ENCODE assay signal across 8 cellular contexts in the genomic region with DNA sequence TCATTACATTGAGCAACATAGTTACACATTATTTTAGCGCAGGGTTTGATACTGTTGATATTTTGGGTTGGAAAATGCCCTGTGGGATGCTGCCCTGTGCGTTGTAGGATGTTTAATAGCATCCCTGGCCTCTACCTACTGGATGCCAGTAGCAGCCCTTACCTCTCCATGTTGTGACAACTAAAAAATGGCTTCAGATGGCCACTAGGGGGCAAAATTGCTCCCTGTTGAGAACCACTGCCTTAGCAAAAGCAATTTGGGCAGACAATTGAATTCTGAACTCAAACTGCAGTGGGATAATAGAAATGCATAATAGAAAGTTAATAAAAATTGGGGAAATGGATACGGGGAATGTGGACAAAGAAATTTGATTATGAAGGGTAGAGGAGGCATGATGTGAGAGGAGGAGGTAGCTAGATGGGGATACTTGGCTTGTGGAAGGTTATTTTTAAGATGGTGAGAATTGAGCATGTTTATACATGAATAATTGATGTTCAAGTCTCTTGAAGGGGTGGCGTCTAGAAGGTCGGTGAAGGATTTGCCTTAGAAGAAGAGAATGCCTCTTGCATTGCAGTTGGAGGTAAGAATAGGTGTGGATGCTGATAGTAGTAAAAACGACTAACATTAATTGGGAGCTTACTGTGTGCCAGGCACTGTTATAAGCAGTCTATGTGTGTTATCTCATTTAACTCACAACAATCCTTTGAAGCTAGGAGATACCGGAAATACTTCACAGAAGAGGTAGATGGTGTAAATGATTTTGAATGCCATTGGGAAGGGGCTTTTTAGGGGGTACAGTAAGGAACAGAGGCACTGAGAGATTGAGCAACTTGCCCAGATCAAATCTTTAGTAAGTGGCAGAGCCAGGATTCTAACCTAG. TPM values are rescaled to one million over a fixed set of nuclear protein-coding genes. Genes with fewer than 3 reads are reported as not detected.
DNase-seq lines count a peak whose midpoint lies in the region; ATAC-seq, FAIRE-seq and TF ChIP-seq lines count a peak whose summit lies in the region.

No MANE protein-coding gene starts in this region.

- no peaks in the 10 kb centered on the region for H3K9me3 Mint-ChIP-seq in activated CD4-positive, alpha-beta T cell treated with anti-CD3 and anti-CD28 coated beads, Interleukin-2, amount 10 ng/mL, durations not matched to agents 24 days and 14 days
- no peaks in the 10 kb centered on the region for H3K9me3 Mint-ChIP-seq in mesothelial cell of epicardium
- no peaks in the 10 kb centered on the region for H3K9me3 Mint-ChIP-seq in stimulated activated memory B cell treated with anti-CD40 and anti-IgM and Interleukin-4, amounts not matched to agents 10 μg/mL and 1 μg/mL and 100 μg/mL, for 72 hours

- no peak for FAIRE-seq in GM19239 (lab: Jason Lieb, UNC)

- ATAC-seq in stimulated activated memory B cell treated with anti-CD40 and anti-IgM and Interleukin-4, amounts not matched to agents 10 μg/mL and 1 μg/mL and 100 μg/mL, for 72 hours = peak; percentile 58
- no peak for ATAC-seq in HG03039 (IDR thresholded peaks at IDR 0.05; ENCODE audit: unreplicated experiment)

- peak; percentile 92 for TF ChIP-seq CTCF in mesothelial cell of epicardium (IDR thresholded peaks at IDR 0.05; ENCODE audit: unreplicated experiment)

- peaks cover 48% of the 10 kb centered on the region for H3K36me3 Mint-ChIP-seq in activated CD4-positive, alpha-beta T cell treated with anti-CD3 and anti-CD28 coated beads, Interleukin-2, amount 10 ng/mL, durations not matched to agents 24 days and 14 days (ENCODE audit: low read depth)
- peaks cover 23% of the 10 kb centered on the region for H3K36me3 Mint-ChIP-seq in mesothelial cell of epicardium
- peaks cover 65% of the 10 kb centered on the region for H3K36me3 Mint-ChIP-seq in stimulated activated memory B cell treated with anti-CD40 and anti-IgM and Interleukin-4, amounts not matched to agents 10 μg/mL and 1 μg/mL and 100 μg/mL, for 72 hours

- H3K27me3 Mint-ChIP-seq in activated CD4-positive, alpha-beta T cell treated with anti-CD3 and anti-CD28 coated beads, Interleukin-2, amount 10 ng/mL, durations not matched to agents 24 days and 14 days = no peaks in the 10 kb centered on the region
- H3K27me3 Mint-ChIP-seq in mesothelial cell of epicardium (ENCODE audit: low read depth) = no peaks in the 10 kb centered on the region
- H3K27me3 Mint-ChIP-seq in stimulated activated memory B cell treated with anti-CD40 and anti-IgM and Interleukin-4, amounts not matched to agents 10 μg/mL and 1 μg/mL and 100 μg/mL, for 72 hours = no peaks in the 10 kb centered on the region

- no peak overlapping the region for H3K27ac Mint-ChIP-seq in activated CD4-positive, alpha-beta T cell treated with anti-CD3 and anti-CD28 coated beads, Interleukin-2, amount 10 ng/mL, durations not matched to agents 24 days and 14 days
- no peak overlapping the region for H3K27ac Mint-ChIP-seq in mesothelial cell of epicardium
- no peak overlapping the region for H3K27ac Mint-ChIP-seq in stimulated activated memory B cell treated with anti-CD40 and anti-IgM and Interleukin-4, amounts not matched to agents 10 μg/mL and 1 μg/mL and 100 μg/mL, for 72 hours

- H3K4me3 Mint-ChIP-seq in activated CD4-positive, alpha-beta T cell treated with anti-CD3 and anti-CD28 coated beads, Interleukin-2, amount 10 ng/mL, durations not matched to agents 24 days and 14 days = no peak overlapping the region
- no peak overlapping the region for H3K4me3 Mint-ChIP-seq in mesothelial cell of epicardium
- no peak overlapping the region for H3K4me3 Mint-ChIP-seq in stimulated activated memory B cell treated with anti-CD40 and anti-IgM and Interleukin-4, amounts not matched to agents 10 μg/mL and 1 μg/mL and 100 μg/mL, for 72 hours

- intact Hi-C loops in activated CD4-positive, alpha-beta T cell treated with anti-CD3 and anti-CD28 coated beads, Interleukin-2, amount 10 ng/mL, durations not matched to agents 24 days and 14 days (cut with micrococcal nuclease) = loop anchor here (1.0 to 2.0 kb wide), 2 partner anchors 81 to 300 kb away; partner anchors contain the start of gene RDM1

- DNase-seq in AG08395 (ENCODE audit: low spot score) (peak; percentile 62), GM19239 (ENCODE audit: insufficient read length, low spot score) (peak; percentile 58), NCI-H345 (lab: John Stamatoyannopoulos, UW) (peak; percentile 70), mesothelial cell of epicardium (ENCODE audit: low spot score in 2 of 2, unreplicated experiment in 2 of 2) (peak in 1 of 2 experiments; percentile 49)
- DNase-seq in activated CD4-positive, alpha-beta T cell treated with anti-CD3 and anti-CD28 coated beads, Interleukin-2, amount 10 ng/mL, durations not matched to agents 24 days and 14 days = peak; percentile 89
- peak; percentile 28 for DNase-seq in effector CD4-positive, alpha-beta T cell

- peaks cover 10% of the 10 kb centered on the region for H3K4me1 Mint-ChIP-seq in activated CD4-positive, alpha-beta T cell treated with anti-CD3 and anti-CD28 coated beads, Interleukin-2, amount 10 ng/mL, durations not matched to agents 24 days and 14 days
- no peaks in the 10 kb centered on the region for H3K4me1 Mint-ChIP-seq in mesothelial cell of epicardium
- no peaks in the 10 kb centered on the region for H3K4me1 Mint-ChIP-seq in stimulated activated memory B cell treated with anti-CD40 and anti-IgM and Interleukin-4, amounts not matched to agents 10 μg/mL and 1 μg/mL and 100 μg/mL, for 72 hours

RNA-seq across cellular contexts. Expression of gene HEATR9, which starts 19.0 kb away (rescaled TPM):
- total RNA-seq in activated CD4-positive, alpha-beta T cell treated with anti-CD3 and anti-CD28 coated beads, Interleukin-2, amount 10 ng/mL, durations not matched to agents 24 days and 14 days = 0.14 TPM in 1 of 2 replicates, not detected in the other
- total RNA-seq in mesothelial cell of epicardium = not detected in 3 replicates

RNA-seq across cellular contexts. Expression of gene CCL5, which starts 30.5 kb away (rescaled TPM):
- total RNA-seq in activated CD4-positive, alpha-beta T cell treated with anti-CD3 and anti-CD28 coated beads, Interleukin-2, amount 10 ng/mL, durations not matched to agents 24 days and 14 days = 19.6 and 20.7 TPM in 2 replicates
- not detected in 3 replicates for total RNA-seq in mesothelial cell of epicardium

RNA-seq across cellular contexts. Expression of gene TAF15, which starts 40.4 kb away (rescaled TPM):
- 326 and 338 TPM in 2 replicates for total RNA-seq in activated CD4-positive, alpha-beta T cell treated with anti-CD3 and anti-CD28 coated beads, Interleukin-2, amount 10 ng/mL, durations not matched to agents 24 days and 14 days
- total RNA-seq in mesothelial cell of epicardium = 218 to 235 TPM (median 225 TPM) in 3 replicates

RNA-seq across cellular contexts. Expression of gene MMP28, which starts 54.3 kb away (rescaled TPM):
- total RNA-seq in activated CD4-positive, alpha-beta T cell treated with anti-CD3 and anti-CD28 coated beads, Interleukin-2, amount 10 ng/mL, durations not matched to agents 24 days and 14 days = not detected in 2 replicates
- 0.34 to 0.86 TPM in 2 of 3 replicates, not detected in the other for total RNA-seq in mesothelial cell of epicardium

Comparison
In these comparisons a context has a peak if more than half of its experiments do, and no peak if none do; other contexts are left out.
1. RNA of gene CCL5, which starts 30.5 kb away (total RNA-seq): 19.6 to 20.7 TPM in activated CD4-positive, alpha-beta T cell treated with anti-CD3 and anti-CD28 coated beads, Interleukin-2, amount 10 ng/mL, durations not matched to agents 24 days and 14 days; not detected in mesothelial cell of epicardium; every median in the first group is over 10 times any median in the second.